In genomic region chr1:154145986-154146385, GRCh38 we compare ENCODE assay signal across 14 cellular contexts. TPM values are rescaled to one million over a fixed set of nuclear protein-coding genes. Genes with fewer than 3 reads are reported as not detected.
DNase-seq lines count a peak whose midpoint lies in the region; ATAC-seq, FAIRE-seq and TF ChIP-seq lines count a peak whose summit lies in the region.
"Had no signal": no experiment of that assay in that cellular context is flagged by ENCODE, and none has a peak within 500 bp of the region (broad histone marks: within the 10 kb centered on the region; RNA-seq: fewer than 3 reads in every experiment).

No MANE protein-coding gene starts in this region.

- no TSS peak for BruUV-seq in HCT116 (replicated peaks; lab: Mats Ljungman, UMichigan)

- DNase-seq in CD4-positive, alpha-beta T cell = no peak
- no peak for DNase-seq in HCT116 (ENCODE audit: low read depth, low spot score)
- no peak for DNase-seq in WTC11 (ENCODE audit: low spot score)
- DNase-seq in keratinocyte (ENCODE audit: low read depth, low spot score) = no peak
- DNase-seq in medulla oblongata (ENCODE audit: extremely low spot score) = no peak
- DNase-seq: heart left ventricle; midbrain; NCI-H345; stimulated activated CD4-positive, alpha-beta T cell treated with anti-CD3 and anti-CD28 coated beads, Interleukin-12 subunit alpha, Interleukin-12 subunit beta, amount 100 ng/mL, for 4 hours; stimulated activated naive CD4-positive, alpha-beta T cell treated with Interleukin-2 at 50 U/mL for 16 hours had no signal

- no peaks in the 10 kb centered on the region for H3K27me3 ChIP-seq in CD4-positive, alpha-beta T cell (ENCODE audit: control insufficient read depth, insufficient read depth, low read length)
- no peaks in the 10 kb centered on the region for H3K27me3 ChIP-seq in HCT116 (ENCODE audit: insufficient read depth, low read length)
- no peaks in the 10 kb centered on the region for H3K27me3 ChIP-seq in keratinocyte (ENCODE audit: control insufficient read depth, extremely low read depth, insufficient read depth, low read length)
- H3K27me3 ChIP-seq: heart left ventricle had no signal

- peak; percentile 22; the same call in 1 of the 2 replicates for TF ChIP-seq RAD21 in HCT116 (IDR thresholded peaks at IDR 0.05; ENCODE audit: low read depth)

- H3K27ac ChIP-seq in CD4-positive, alpha-beta T cell (ENCODE audit: low read depth, low read length) = no peak overlapping the region
- no peak overlapping the region for H3K27ac ChIP-seq in HCT116 (ENCODE audit: low read depth, low read length)
- no peak overlapping the region for H3K27ac ChIP-seq in keratinocyte (ENCODE audit: control insufficient read depth, insufficient read depth, low read length)
- H3K27ac ChIP-seq: heart left ventricle had no signal

- H3K9ac ChIP-seq in HCT116 (ENCODE audit: low read length) = no peak overlapping the region
- H3K9ac ChIP-seq in keratinocyte (ENCODE audit: control insufficient read depth, extremely low read depth, insufficient read depth, low read length) = no peak overlapping the region

- TF ChIP-seq POLR2A in HCT116 (IDR thresholded peaks at IDR 0.05; ENCODE audit: borderline replicate concordance, extremely low read depth, insufficient read depth, insufficient read length) (no peak), GM18505 (IDR thresholded peaks at IDR 0.05; ENCODE audit: borderline replicate concordance, extremely low read depth, insufficient read depth, insufficient read length) (no peak)

- no peak for FAIRE-seq in keratinocyte (lab: Jason Lieb, UNC)

- no peak overlapping the region for H3K27ac Mint-ChIP-seq in CD4-positive, alpha-beta T cell
- no peak overlapping the region for H3K27ac Mint-ChIP-seq in WTC11

- ATAC-seq in CD4-positive, alpha-beta T cell (ENCODE audit: poor library complexity) = no peak
- ATAC-seq in HCT116 (peak; percentile 62), WTC11 (no peak), GM18505 (IDR thresholded peaks at IDR 0.05; ENCODE audit: unreplicated experiment) (no peak), GM21786 (IDR thresholded peaks at IDR 0.05; ENCODE audit: unreplicated experiment) (no peak), HG03175 (IDR thresholded peaks at IDR 0.05; ENCODE audit: unreplicated experiment) (no peak)
- ATAC-seq: heart left ventricle had no signal

- no peaks in the 10 kb centered on the region for H3K36me3 Mint-ChIP-seq in CD4-positive, alpha-beta T cell (ENCODE audit: low read depth)
- H3K36me3 Mint-ChIP-seq in WTC11 = no peaks in the 10 kb centered on the region

- RAD21 ChIA-PET in HCT116 (lab: Charles Lee; ENCODE audit: low non-redundant PET in 1 of 2, low total read pairs in 2 of 2, uncharacterized antibody in 2 of 2, unreplicated experiment in 2 of 2) = no interaction called here

- no peaks in the 10 kb centered on the region for H3K9me3 ChIP-seq in CD4-positive, alpha-beta T cell (ENCODE audit: control insufficient read depth, low read length)
- no peaks in the 10 kb centered on the region for H3K9me3 ChIP-seq in HCT116 (ENCODE audit: control insufficient read depth in 1 of 2, insufficient read depth in 1 of 2, low read depth in 1 of 2, low read length in 2 of 2)
- H3K9me3 ChIP-seq in keratinocyte (ENCODE audit: control insufficient read depth, low read depth, low read length) = no peaks in the 10 kb centered on the region
- H3K9me3 ChIP-seq: heart left ventricle had no signal

- H3K4me1 ChIP-seq in HCT116 (ENCODE audit: control insufficient read depth in 1 of 2, insufficient read depth in 2 of 2, low read length in 2 of 2) = no peaks in the 10 kb centered on the region
- H3K4me1 ChIP-seq in keratinocyte (ENCODE audit: control insufficient read depth, extremely low read depth, insufficient read depth, low read length) = no peaks in the 10 kb centered on the region

- H3K9me3 Mint-ChIP-seq in CD4-positive, alpha-beta T cell = no peaks in the 10 kb centered on the region
- no peaks in the 10 kb centered on the region for H3K9me3 Mint-ChIP-seq in WTC11

- H3K4me1 Mint-ChIP-seq in CD4-positive, alpha-beta T cell (ENCODE audit: low read depth) = peaks cover 12% of the 10 kb centered on the region
- no peaks in the 10 kb centered on the region for H3K4me1 Mint-ChIP-seq in WTC11

- dilution Hi-C loops in keratinocyte (cut with MboI; ENCODE audit: extremely low pct_ligation_motif_present, low sequenced_read_pairs) = no loop called here

- H3K4me2 ChIP-seq in HCT116 (ENCODE audit: low read length) (no peak overlapping the region), keratinocyte (ENCODE audit: control insufficient read depth, extremely low read depth, insufficient read depth, low read depth, low read length) (no peak overlapping the region)

- no peak overlapping the region for H3K4me3 Mint-ChIP-seq in CD4-positive, alpha-beta T cell
- no peak overlapping the region for H3K4me3 Mint-ChIP-seq in WTC11

- no peaks in the 10 kb centered on the region for H3K36me3 ChIP-seq in HCT116 (ENCODE audit: control insufficient read depth in 1 of 2, insufficient read depth in 2 of 2, low read length in 2 of 2)
- H3K36me3 ChIP-seq in keratinocyte (ENCODE audit: control insufficient read depth in 2 of 2, extremely low read depth in 1 of 2, insufficient read depth in 2 of 2, low read length in 2 of 2) = no peaks in the 10 kb centered on the region
- H3K36me3 ChIP-seq: heart left ventricle had no signal

- H4K20me1 ChIP-seq in HCT116 (ENCODE audit: insufficient read depth) = no peaks in the 10 kb centered on the region
- H4K20me1 ChIP-seq in keratinocyte (ENCODE audit: control insufficient read depth, extremely low read depth, insufficient read depth, low read length) = no peaks in the 10 kb centered on the region

- peak; percentile 56 for TF ChIP-seq CTCF in CD4-positive, alpha-beta T cell (IDR thresholded peaks at IDR 0.05)
- TF ChIP-seq CTCF in HCT116 (IDR thresholded peaks at IDR 0.05 in 2 of 3, conservative IDR thresholded peaks at IDR 0.05 in 1 of 3; ENCODE audit: borderline replicate concordance in 1 of 3, insufficient read depth in 1 of 3, low read depth in 2 of 3, low read length in 2 of 3) = peak in 2 of 3 experiments; percentile 51 to 69; a peak in 4 of 6 replicates
- 0 out of 2 replicates have a peak, but pooled peaks have one; percentile 22 for TF ChIP-seq CTCF in WTC11 (IDR thresholded peaks at IDR 0.05)
- TF ChIP-seq CTCF in keratinocyte (optimal IDR thresholded peaks at IDR 0.05 in 1 of 3, IDR thresholded peaks at IDR 0.05 in 1 of 3, conservative IDR thresholded peaks at IDR 0.05 in 1 of 3; ENCODE audit: extremely low read depth in 1 of 3, insufficient read depth in 2 of 3, low read length in 3 of 3) = peak in 2 of 3 experiments; percentile 13 to 23

- H3K79me2 ChIP-seq in HCT116 (ENCODE audit: insufficient read depth, low read length) (no peaks in the 10 kb centered on the region), keratinocyte (ENCODE audit: control insufficient read depth, insufficient read depth, low read length) (no peaks in the 10 kb centered on the region)

- H3K9me1 ChIP-seq in keratinocyte (ENCODE audit: control insufficient read depth, extremely low read depth, insufficient read depth, low read length) = no peaks in the 10 kb centered on the region

- intact Hi-C loops in CD4-positive, alpha-beta T cell (cut with DNase I, micrococcal nuclease) = no loop called here
- intact Hi-C loops in HCT116 (cut with micrococcal nuclease) = no loop called here

- H3K9me2 ChIP-seq in HCT116 (ENCODE audit: insufficient read depth) = no peaks in the 10 kb centered on the region

- no peaks in the 10 kb centered on the region for H3K27me3 Mint-ChIP-seq in CD4-positive, alpha-beta T cell
- H3K27me3 Mint-ChIP-seq in WTC11 (ENCODE audit: low read depth) = no peaks in the 10 kb centered on the region

- CTCF ChIA-PET in CD4-positive, alpha-beta T cell (lab: Charles Lee) = interaction anchor here (0.7 to 1.1 kb wide), 2 partner anchors 12 to 17 kb away, joined by 3 read pairs; no protein-coding TSS in a partner anchor
- CTCF ChIA-PET in HCT116 (lab: Charles Lee) (no interaction called here), WTC11 (lab: Charles Lee) (interaction anchor here (1.0 to 1.8 kb wide), 4 partner anchors 9 to 122 kb away, joined by 3 to 12 read pairs (median 6); no protein-coding TSS in a partner anchor)

- no peak overlapping the region for H2AFZ ChIP-seq in HCT116 (ENCODE audit: low read depth, low read length, poor library complexity, severe bottlenecking)
- no peak overlapping the region for H2AFZ ChIP-seq in keratinocyte (ENCODE audit: control insufficient read depth, low read length)

- H3K4me3 ChIP-seq in HCT116 (replicated peaks in 1 of 2; ENCODE audit: low read depth in 1 of 2, low read length in 2 of 2) (no peak overlapping the region), keratinocyte (ENCODE audit: control insufficient read depth in 2 of 3, extremely low read depth in 1 of 3, insufficient read depth in 2 of 3, low read depth in 1 of 3, low read length in 3 of 3) (no peak overlapping the region)
- H3K4me3 ChIP-seq: heart left ventricle had no signal

- POLR2A ChIA-PET in CD4-positive, alpha-beta T cell (lab: Charles Lee) = interaction anchor here (2.0 kb wide), 1 partner anchor 12 kb away, joined by 7 read pairs; no protein-coding TSS in a partner anchor
- POLR2A ChIA-PET in HCT116 (lab: Charles Lee) = no interaction called here
- POLR2A ChIA-PET in WTC11 (lab: Charles Lee) = no interaction called here

RNA-seq across cellular contexts. Expression of gene NUP210L, which starts 8.9 kb away (rescaled TPM):
- total RNA-seq in CD4-positive, alpha-beta T cell = under 1 TPM; 0.03 to 0.08 TPM
- total RNA-seq in HCT116 (2021; ENCODE audit: unreplicated experiment) = 0.10 TPM
- polyA plus RNA-seq in HCT116 (2012) = 0.10 TPM in 1 of 2 replicates, not detected in the other
- total RNA-seq in WTC11 (2021) = 0.02 to 0.09 TPM in 2 of 3 replicates, not detected in the other
- polyA plus RNA-seq in keratinocyte = 0.01 TPM in 1 of 3 replicates, not detected in the others
- 0.06 TPM for polyA plus RNA-seq in keratinocyte (2011; ENCODE audit: low read depth)
- polyA plus RNA-seq in keratinocyte (2011; cell fraction: cytosol; rRNA removed) = not detected in 2 replicates
- 0.03 and 0.06 TPM in 2 replicates for polyA plus RNA-seq in keratinocyte (2011; cell fraction: nucleus; rRNA removed)
- polyA plus RNA-seq in keratinocyte (2012; ENCODE audit: low replicate concordance) = 0.08 TPM in 1 of 2 replicates, not detected in the other
- 0.03 TPM in 1 of 3 replicates, not detected in the others for polyA minus RNA-seq in keratinocyte
- polyA minus RNA-seq in keratinocyte (2011; cell fraction: cytosol; rRNA and poly(A)+ RNA removed) = not detected
- not detected in 2 replicates for polyA minus RNA-seq in keratinocyte (2011; cell fraction: nucleus; rRNA and poly(A)+ RNA removed)
- total RNA-seq: cerebellum had no signal
- polyA plus RNA-seq: heart left ventricle had no signal

RNA-seq across cellular contexts. Expression of gene TPM3, which starts 45.9 kb away (rescaled TPM):
- 100 to 1,000 TPM; 345 to 357 TPM for total RNA-seq in CD4-positive, alpha-beta T cell
- total RNA-seq in HCT116 (2021; ENCODE audit: unreplicated experiment) (457 TPM), WTC11 (2021) (496 to 614 TPM (median 504 TPM) in 3 replicates)
- 283 and 300 TPM in 2 replicates for polyA plus RNA-seq in HCT116 (2012)
- polyA plus RNA-seq in keratinocyte = 294 to 691 TPM (median 585 TPM) in 3 replicates
- polyA plus RNA-seq in keratinocyte (2011; ENCODE audit: low read depth) = 505 TPM
- polyA plus RNA-seq in keratinocyte (2011; cell fraction: cytosol; rRNA removed) = 461 and 513 TPM in 2 replicates
- 239 and 349 TPM in 2 replicates for polyA plus RNA-seq in keratinocyte (2011; cell fraction: nucleus; rRNA removed)
- 187 and 523 TPM in 2 replicates for polyA plus RNA-seq in keratinocyte (2012; ENCODE audit: low replicate concordance)
- 115 to 186 TPM (median 125 TPM) in 3 replicates for polyA minus RNA-seq in keratinocyte
- 160 TPM for polyA minus RNA-seq in keratinocyte (2011; cell fraction: cytosol; rRNA and poly(A)+ RNA removed)
- 40.6 and 66.8 TPM in 2 replicates for polyA minus RNA-seq in keratinocyte (2011; cell fraction: nucleus; rRNA and poly(A)+ RNA removed)
